ENCODE assay signal across 1 cellular context in genomic region chr17:80451104-80451775, GRCh38.
TF ChIP-seq lines count a peak whose summit lies in the region.

No MANE protein-coding gene starts in this region.

TF ChIP-seq in HepG2, 621 proteins besides CTCF, POLR2A, EP300 and RAD21:
- TF ChIP-seq TFAP4 (IDR thresholded peaks at IDR 0.05; ENCODE audit: borderline replicate concordance, low read depth) = no peak
- no peak for TF ChIP-seq HIVEP1 (CRISPR knock-in tag; IDR thresholded peaks at IDR 0.05)
- TF ChIP-seq, protein P1, sequence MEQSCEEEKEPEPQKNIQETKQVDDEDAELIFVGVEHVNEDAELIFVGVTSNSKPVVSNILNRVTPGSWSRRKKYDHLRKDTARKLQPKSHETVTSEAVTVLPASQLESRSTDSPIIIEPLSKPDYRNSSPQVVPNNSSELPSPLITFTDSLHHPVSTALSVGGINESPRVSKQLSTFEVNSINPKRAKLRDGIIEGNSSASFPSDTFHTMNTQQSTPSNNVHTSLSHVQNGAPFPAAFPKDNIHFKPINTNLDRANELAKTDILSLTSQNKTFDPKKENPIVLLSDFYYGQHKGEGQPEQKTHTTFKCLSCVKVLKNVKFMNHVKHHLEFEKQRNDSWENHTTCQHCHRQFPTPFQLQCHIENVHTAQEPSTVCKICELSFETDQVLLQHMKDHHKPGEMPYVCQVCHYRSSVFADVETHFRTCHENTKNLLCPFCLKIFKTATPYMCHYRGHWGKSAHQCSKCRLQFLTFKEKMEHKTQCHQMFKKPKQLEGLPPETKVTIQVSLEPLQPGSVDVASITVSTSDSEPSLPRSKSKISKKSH (CRISPR knock-in tag; IDR thresholded peaks at IDR 0.05; ENCODE audit: borderline replicate concordance) = no peak
- TF ChIP-seq TP53 (CRISPR knock-in tag; conservative IDR thresholded peaks at IDR 0.05) = no peak
- TF ChIP-seq, protein P2, sequence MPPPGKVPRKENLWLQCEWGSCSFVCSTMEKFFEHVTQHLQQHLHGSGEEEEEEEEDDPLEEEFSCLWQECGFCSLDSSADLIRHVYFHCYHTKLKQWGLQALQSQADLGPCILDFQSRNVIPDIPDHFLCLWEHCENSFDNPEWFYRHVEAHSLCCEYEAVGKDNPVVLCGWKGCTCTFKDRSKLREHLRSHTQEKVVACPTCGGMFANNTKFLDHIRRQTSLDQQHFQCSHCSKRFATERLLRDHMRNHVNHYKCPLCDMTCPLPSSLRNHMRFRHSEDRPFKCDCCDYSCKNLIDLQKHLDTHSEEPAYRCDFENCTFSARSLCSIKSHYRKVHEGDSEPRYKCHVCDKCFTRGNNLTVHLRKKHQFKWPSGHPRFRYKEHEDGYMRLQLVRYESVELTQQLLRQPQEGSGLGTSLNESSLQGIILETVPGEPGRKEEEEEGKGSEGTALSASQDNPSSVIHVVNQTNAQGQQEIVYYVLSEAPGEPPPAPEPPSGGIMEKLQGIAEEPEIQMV (CRISPR knock-in tag; IDR thresholded peaks at IDR 0.05; ENCODE audit: low read depth) = no peak
- TF ChIP-seq NR2C2 (CRISPR knock-in tag; IDR thresholded peaks at IDR 0.05; ENCODE audit: borderline replicate concordance) = no peak
- TF ChIP-seq RBAK (CRISPR knock-in tag; IDR thresholded peaks at IDR 0.05) = peak; percentile 89
